In the genomic region with DNA sequence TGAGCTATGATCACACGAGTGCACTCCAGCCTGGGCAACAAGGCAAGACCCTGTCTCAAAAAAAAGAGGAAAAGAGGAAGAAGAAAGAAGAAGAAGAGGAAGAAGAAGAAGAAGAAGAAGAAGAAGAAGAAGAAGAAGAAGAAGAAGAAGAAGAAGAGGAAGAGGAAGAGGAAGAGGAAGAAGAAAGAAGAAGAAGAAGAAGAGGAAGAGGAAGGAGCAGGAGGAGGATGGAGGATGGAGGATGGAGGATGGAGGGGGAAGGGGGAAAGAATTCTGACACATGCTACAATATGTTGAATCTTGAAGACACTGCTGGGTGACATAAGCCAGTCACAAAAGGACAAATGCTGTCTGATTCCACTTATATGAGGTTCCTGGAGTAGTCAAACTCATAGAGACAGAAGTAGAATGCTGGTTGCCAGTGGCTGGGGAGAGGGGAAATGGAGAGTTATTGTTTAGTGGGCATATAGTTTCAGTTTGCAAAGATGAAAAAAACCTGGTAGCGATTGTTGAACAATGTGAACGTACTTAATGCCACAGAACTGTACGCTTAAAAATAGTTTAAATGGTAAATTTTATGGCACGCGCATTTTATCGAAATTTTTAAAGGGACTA, we compare ENCODE assay signal across 10 cellular contexts. TPM values are rescaled to one million over a fixed set of nuclear protein-coding genes. Genes with fewer than 3 reads are reported as not detected.
DNase-seq lines count a peak whose midpoint lies in the region; ATAC-seq and TF ChIP-seq lines count a peak whose summit lies in the region.
"Had no signal": no experiment of that assay in that cellular context is flagged by ENCODE, and none has a peak within 500 bp of the region (broad histone marks: within the 10 kb centered on the region; RNA-seq: fewer than 3 reads in every experiment).

No MANE protein-coding gene starts in this region.

- no peaks in the 10 kb centered on the region for H3K36me3 ChIP-seq in neutrophil
- H3K36me3 ChIP-seq in prostate gland = no peaks in the 10 kb centered on the region
- H3K36me3 ChIP-seq: ascending aorta had no signal

- intact Hi-C loops in prostate gland (cut with DNase I) = no loop called here

- H3K27ac Mint-ChIP-seq in activated naive CD4-positive, alpha-beta T cell treated with anti-CD3 and anti-CD28 coated beads, Interleukin-2, amount 50 U/mL, for 72 hours = peak overlapping the region in 1 of 2 donors; percentile 79

- H3K4me3 ChIP-seq in neutrophil (ENCODE audit: low read depth in 1 of 2, low read length in 1 of 2) = peak overlapping the region in 1 of 2 experiments; percentile 15
- peak overlapping the region in 1 of 2 donors; percentile 19 for H3K4me3 ChIP-seq in prostate gland

- H3K9me3 ChIP-seq in neutrophil (no peaks in the 10 kb centered on the region), prostate gland (no peaks in the 10 kb centered on the region)
- H3K9me3 ChIP-seq: ascending aorta had no signal

- no peak for DNase-seq in activated naive CD4-positive, alpha-beta T cell treated with anti-CD3 and anti-CD28 coated beads, Interleukin-2, amount 50 U/mL, for 72 hours (ENCODE audit: low spot score in 2 of 2)
- DNase-seq in NCI-H2171 (lab: John Stamatoyannopoulos, UW) (no peak), superior temporal gyrus (ENCODE audit: extremely low spot score) (no peak), prostate gland (ENCODE audit: low spot score) (no peak)

- TF ChIP-seq CTCF in neutrophil (IDR thresholded peaks at IDR 0.05) (no peak), prostate gland (IDR thresholded peaks at IDR 0.05) (no peak)

- no peaks in the 10 kb centered on the region for H3K36me3 Mint-ChIP-seq in activated naive CD4-positive, alpha-beta T cell treated with anti-CD3 and anti-CD28 coated beads, Interleukin-2, amount 50 U/mL, for 72 hours

- TF ChIP-seq POLR2A in prostate gland (IDR thresholded peaks at IDR 0.05) = no peak

- WGBS in prostate gland = 53% methylated on average over 7 of the region's 7 CpGs

- H3K4me1 ChIP-seq in neutrophil (ENCODE audit: control insufficient read depth in 1 of 2, insufficient read depth in 1 of 2, low read depth in 1 of 2, low read length in 1 of 2) (peaks cover 32 to 35% of the 10 kb centered on the region in 2 experiments), prostate gland (replicated peaks) (no peaks in the 10 kb centered on the region)
- H3K4me1 ChIP-seq: ascending aorta had no signal

- H3K27ac ChIP-seq in neutrophil (peak overlapping the region; percentile 67), prostate gland (no peak overlapping the region)
- H3K27ac ChIP-seq: ascending aorta had no signal

- ATAC-seq in GM18861 (IDR thresholded peaks at IDR 0.05; ENCODE audit: unreplicated experiment) = peak; percentile 3
- peak; percentile 13 for ATAC-seq in HG03045 (IDR thresholded peaks at IDR 0.05; ENCODE audit: unreplicated experiment)
- ATAC-seq in activated naive CD4-positive, alpha-beta T cell treated with anti-CD3 and anti-CD28 coated beads, Interleukin-2, amount 50 U/mL, for 72 hours = peak; percentile 59 to 67
- no peak for ATAC-seq in HG03469 (IDR thresholded peaks at IDR 0.05; ENCODE audit: unreplicated experiment)

- no peaks in the 10 kb centered on the region for H3K9me3 Mint-ChIP-seq in activated naive CD4-positive, alpha-beta T cell treated with anti-CD3 and anti-CD28 coated beads, Interleukin-2, amount 50 U/mL, for 72 hours
- H3K9me3 Mint-ChIP-seq: nephron had no signal

- peaks cover 30% of the 10 kb centered on the region for H3K27me3 ChIP-seq in neutrophil
- no peaks in the 10 kb centered on the region for H3K27me3 ChIP-seq in prostate gland (replicated peaks; ENCODE audit: insufficient read depth)
- H3K27me3 ChIP-seq: ascending aorta had no signal

RNA-seq across cellular contexts. Expression of a gene that starts 47.3 kb away (rescaled TPM):
- total RNA-seq in activated naive CD4-positive, alpha-beta T cell treated with anti-CD3 and anti-CD28 coated beads, Interleukin-2, amount 50 U/mL, for 72 hours = 10 to 100 TPM; 58.9 to 79.4 TPM
- 10 to 100 TPM; 16.0 to 31.3 TPM for total RNA-seq in prostate gland
- total RNA-seq: ascending aorta had no signal
